ENCODE assay signal across 17 cellular contexts in the genomic region with DNA sequence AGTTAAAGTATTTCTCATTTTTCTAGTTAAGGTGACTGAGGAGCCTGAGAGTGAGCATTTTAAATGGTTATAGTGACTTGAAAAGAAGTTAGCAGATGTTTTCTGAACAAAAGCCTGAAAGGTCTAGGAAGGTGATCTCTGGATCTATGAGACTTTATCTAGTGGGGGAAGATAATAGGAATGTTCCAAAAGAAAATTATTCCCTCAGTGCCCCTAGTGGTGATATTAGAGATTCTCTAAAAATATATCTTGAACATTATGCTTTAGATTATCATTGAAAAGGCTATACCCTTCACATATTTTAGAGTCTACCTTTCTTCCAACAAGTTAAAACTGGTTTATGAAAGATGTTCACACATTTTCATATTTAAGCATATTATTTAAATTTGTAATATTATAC.
DNase-seq lines count a peak whose midpoint lies in the region; ATAC-seq and TF ChIP-seq lines count a peak whose summit lies in the region.
"Had no signal": no experiment of that assay in that cellular context is flagged by ENCODE, and none has a peak within 500 bp of the region (broad histone marks: within the 10 kb centered on the region; RNA-seq: fewer than 3 reads in every experiment).

No MANE protein-coding gene starts in this region.

- no peak for TF ChIP-seq RAD21 in neural cell (conservative IDR thresholded peaks at IDR 0.05)

- no peak overlapping the region for H3K4me3 ChIP-seq in neural cell (ENCODE audit: low read length)
- H3K4me3 ChIP-seq: Peyer's patch, prostate gland had no signal

- peaks cover 4% of the 10 kb centered on the region for H3K9me3 Mint-ChIP-seq in HFFc6

- TF ChIP-seq EP300 in neural cell (conservative IDR thresholded peaks at IDR 0.05; ENCODE audit: poor library complexity, severe bottlenecking): no peak

- H3K27me3 Mint-ChIP-seq in HFFc6 (ENCODE audit: insufficient read depth): no peaks in the 10 kb centered on the region

- no peaks in the 10 kb centered on the region for H3K4me1 Mint-ChIP-seq in HFFc6 (ENCODE audit: low read depth)

- H3K27me3 ChIP-seq in neural cell (ENCODE audit: insufficient read depth, low read depth, low read length): no peaks in the 10 kb centered on the region
- H3K27me3 ChIP-seq: Peyer's patch had no signal

- no peaks in the 10 kb centered on the region for H3K9me2 ChIP-seq in neural cell (ENCODE audit: insufficient read depth, low read length)

- H3K27ac ChIP-seq in RWPE1: no peak overlapping the region
- no peak overlapping the region for H3K27ac ChIP-seq in neural cell (ENCODE audit: low read length)
- H3K27ac ChIP-seq: Peyer's patch, prostate gland had no signal

- H3K27ac Mint-ChIP-seq in HFFc6: no peak overlapping the region
- H3K27ac Mint-ChIP-seq: CD8-positive, alpha-beta T cell had no signal

- TF ChIP-seq CTCF in HFFc6 (IDR thresholded peaks at IDR 0.05): peak; percentile 45
- TF ChIP-seq CTCF in RWPE1 (conservative IDR thresholded peaks at IDR 0.05; ENCODE audit: low read depth): no peak; the same call in 1 of the 2 replicates
- TF ChIP-seq CTCF in neural cell (IDR thresholded peaks at IDR 0.05; ENCODE audit: poor library complexity, severe bottlenecking): peak; percentile 14

- no peak overlapping the region for H3K4me3 Mint-ChIP-seq in HFFc6
- H3K4me3 Mint-ChIP-seq: CD8-positive, alpha-beta T cell had no signal

- no peaks in the 10 kb centered on the region for H3K36me3 ChIP-seq in neural cell (ENCODE audit: insufficient read depth, low read length)
- H3K36me3 ChIP-seq: Peyer's patch, prostate gland had no signal

- H3K9me3 ChIP-seq in neural cell (ENCODE audit: low read length): no peaks in the 10 kb centered on the region
- H3K9me3 ChIP-seq: Peyer's patch, prostate gland had no signal

- no peak overlapping the region for H3K9ac ChIP-seq in neural cell (ENCODE audit: low read length)

- H2AFZ ChIP-seq in neural cell (ENCODE audit: low read depth, low read length): no peak overlapping the region

- no peaks in the 10 kb centered on the region for H4K20me1 ChIP-seq in neural cell (ENCODE audit: insufficient read depth)

- H3K36me3 Mint-ChIP-seq in HFFc6 (ENCODE audit: low read depth): no peaks in the 10 kb centered on the region
- H3K36me3 Mint-ChIP-seq: CD8-positive, alpha-beta T cell had no signal

- H3K4me2 ChIP-seq in neural cell (ENCODE audit: low read length): no peak overlapping the region

- no peaks in the 10 kb centered on the region for H3F3A ChIP-seq in neural cell (ENCODE audit: insufficient read depth, low read length, poor library complexity, severe bottlenecking)

- CTCF ChIA-PET in RWPE1 (lab: Yijun Ruan, JAX): no interaction called here

- peak; percentile 30 for DNase-seq in DMS 273 (lab: John Stamatoyannopoulos, UW; ENCODE audit: unreplicated experiment)
- no peak for DNase-seq in DMS 273 treated with DMSO at 0.1 percent for 48 hours (lab: John Stamatoyannopoulos, UW)
- no peak for DNase-seq in HFFc6
- peak; percentile 1 for DNase-seq in RWPE1 (ENCODE audit: low spot score)
- DNase-seq in NCI-H2227 treated with DMSO at 0.1 percent for 48 hours (lab: John Stamatoyannopoulos, UW): no peak
- DNase-seq in activated CD4-positive, CD25-positive, alpha-beta regulatory T cell treated with anti-CD3 and anti-CD28 coated beads, Interleukin-2, amount 50 U/mL, for 72 hours: no peak
- DNase-seq: activated CD8-positive, alpha-beta memory T cell treated with anti-CD3 and anti-CD28 coated beads, Interleukin-2, amount 50 U/mL, for 48 hours; activated naive CD4-positive, alpha-beta T cell; CD8-positive, alpha-beta T cell; left colon; Peyer's patch; stimulated activated CD4-positive, alpha-beta T cell treated with anti-CD3 and anti-CD28 coated beads, Interleukin-15, amount 100 ng/mL, for 24 hours; T-helper 2 cell had no signal

- no peak for ATAC-seq in HG02973 (IDR thresholded peaks at IDR 0.05; ENCODE audit: unreplicated experiment)
- ATAC-seq: activated CD4-positive, CD25-positive, alpha-beta regulatory T cell treated with anti-CD3 and anti-CD28 coated beads, Interleukin-2, amount 50 U/mL, for 24 hours; CD8-positive, alpha-beta T cell; left colon had no signal

- POLR2A ChIA-PET in RWPE1 (lab: Yijun Ruan, JAX; ENCODE audit: low non-redundant PET): no interaction called here

- H3K79me2 ChIP-seq in neural cell (replicated peaks; ENCODE audit: insufficient read depth, low read length): no peaks in the 10 kb centered on the region

TF ChIP-seq in neural cell, 6 proteins besides CTCF, POLR2A, EP300 and RAD21:
- TF ChIP-seq TAF1 (IDR thresholded peaks at IDR 0.05; ENCODE audit: low read depth): no peak
- no peak for TF ChIP-seq POLR2AphosphoS5 (IDR thresholded peaks at IDR 0.05)
- TF ChIP-seq EZH2 (IDR thresholded peaks at IDR 0.05; ENCODE audit: borderline replicate concordance, insufficient read depth, low read length, poor library complexity, severe bottlenecking): no peak
- TF ChIP-seq MXI1 (conservative IDR thresholded peaks at IDR 0.05; ENCODE audit: poor library complexity, severe bottlenecking): no peak
- TF ChIP-seq SMC3 (conservative IDR thresholded peaks at IDR 0.05; ENCODE audit: poor library complexity): no peak
TF ChIP-seq in neural cell: peak in this region for 0.

Comparison
In these comparisons a context has a peak if more than half of its experiments do, and no peak if none do; other contexts are left out.
1. DNase-seq: peak in DMS 273 (single experiment) and RWPE1 (single experiment); none in DMS 273 treated with DMSO at 0.1 percent for 48 hours (single experiment), HFFc6 (single experiment), NCI-H2227 treated with DMSO at 0.1 percent for 48 hours (single experiment) and activated CD4-positive, CD25-positive, alpha-beta regulatory T cell treated with anti-CD3 and anti-CD28 coated beads, Interleukin-2, amount 50 U/mL, for 72 hours (single experiment).